12 cellular contexts compared by ENCODE assay signal in genomic region chr16:68368602-68368944, GRCh38. TPM values are rescaled to one million over a fixed set of nuclear protein-coding genes. Genes with fewer than 3 reads are reported as not detected.
DNase-seq lines count a peak whose midpoint lies in the region; ATAC-seq and TF ChIP-seq lines count a peak whose summit lies in the region.
"Had no signal": no experiment of that assay in that cellular context is flagged by ENCODE, and none has a peak within 500 bp of the region (broad histone marks: within the 10 kb centered on the region; RNA-seq: fewer than 3 reads in every experiment).

No MANE protein-coding gene starts in this region.

- H3K36me3 Mint-ChIP-seq in activated CD8-positive, alpha-beta T cell treated with anti-CD3 and anti-CD28 coated beads for 36 hours (ENCODE audit: low read depth), result no peaks in the 10 kb centered on the region
- no peaks in the 10 kb centered on the region for H3K36me3 Mint-ChIP-seq in nephron progenitor cell (ENCODE audit: low read depth)
- H3K36me3 Mint-ChIP-seq: WTC11 had no signal

- WGBS in stomach, 5 donors, result 73 to 85% (median 80%) methylated on average over 8 of the region's 8 CpGs

- intact Hi-C loops in activated CD8-positive, alpha-beta T cell treated with anti-CD3 and anti-CD28 coated beads for 36 hours (cut with micrococcal nuclease), result loop anchor here (10.0 kb wide), 1 partner anchor 136 kb away; no protein-coding TSS in a partner anchor
- intact Hi-C loops in stomach (cut with DNase I; ENCODE audit: low total_unique reads), result no loop called here

- H3K4me3 Mint-ChIP-seq in activated CD8-positive, alpha-beta T cell treated with anti-CD3 and anti-CD28 coated beads for 36 hours, result no peak overlapping the region
- peak overlapping the region; percentile 43 for H3K4me3 Mint-ChIP-seq in nephron progenitor cell
- H3K4me3 Mint-ChIP-seq: WTC11 had no signal

- POLR2A ChIA-PET in activated CD8-positive, alpha-beta T cell treated with anti-CD3 and anti-CD28 coated beads for 36 hours (lab: Charles Lee), result interaction anchor here (0.6 to 1.1 kb wide), 2 partner anchors 8 to 19 kb away, joined by 3 read pairs; no protein-coding TSS in a partner anchor

- no peak for TF ChIP-seq CTCF in activated CD8-positive, alpha-beta T cell treated with anti-CD3 and anti-CD28 coated beads for 36 hours (IDR thresholded peaks at IDR 0.05)
- TF ChIP-seq CTCF in nephron progenitor cell (IDR thresholded peaks at IDR 0.05) (no peak), stomach (IDR thresholded peaks at IDR 0.05) (no peak)

- H3K27ac ChIP-seq in stomach, result no peak overlapping the region
- H3K27ac ChIP-seq: right lobe of liver, upper lobe of left lung had no signal

- H3K27ac Mint-ChIP-seq in activated CD8-positive, alpha-beta T cell treated with anti-CD3 and anti-CD28 coated beads for 36 hours, result no peak overlapping the region
- peak overlapping the region; percentile 79 for H3K27ac Mint-ChIP-seq in nephron progenitor cell
- H3K27ac Mint-ChIP-seq: WTC11 had no signal

- H3K9me3 Mint-ChIP-seq in activated CD8-positive, alpha-beta T cell treated with anti-CD3 and anti-CD28 coated beads for 36 hours, result no peaks in the 10 kb centered on the region
- no peaks in the 10 kb centered on the region for H3K9me3 Mint-ChIP-seq in nephron progenitor cell
- H3K9me3 Mint-ChIP-seq: WTC11 had no signal

- H3K36me3 ChIP-seq in stomach, result peaks cover 0 to 35% (median 15%) of the 10 kb centered on the region in 4 donors
- H3K36me3 ChIP-seq: right lobe of liver, upper lobe of left lung had no signal

- H3K27me3 Mint-ChIP-seq in activated CD8-positive, alpha-beta T cell treated with anti-CD3 and anti-CD28 coated beads for 36 hours, result peaks cover 22% of the 10 kb centered on the region
- peaks cover 11% of the 10 kb centered on the region for H3K27me3 Mint-ChIP-seq in nephron progenitor cell (ENCODE audit: low read depth, poor library complexity)

- H3K9me3 ChIP-seq in stomach, result no peaks in the 10 kb centered on the region
- H3K9me3 ChIP-seq: right lobe of liver, upper lobe of left lung had no signal

- peaks cover 0 to 44% (median 3%) of the 10 kb centered on the region in 3 donors for H3K27me3 ChIP-seq in stomach
- H3K27me3 ChIP-seq: right lobe of liver, upper lobe of left lung had no signal

- TF ChIP-seq EP300 in stomach (IDR thresholded peaks at IDR 0.05), result no peak

- no peak overlapping the region for H3K4me3 ChIP-seq in stomach
- H3K4me3 ChIP-seq: right lobe of liver, upper lobe of left lung had no signal

- H3K4me1 ChIP-seq in stomach, result peaks cover 0 to 19% (median 6%) of the 10 kb centered on the region in 4 donors

- peaks cover 38% of the 10 kb centered on the region for H3K4me1 Mint-ChIP-seq in activated CD8-positive, alpha-beta T cell treated with anti-CD3 and anti-CD28 coated beads for 36 hours (ENCODE audit: low read depth)
- H3K4me1 Mint-ChIP-seq in nephron progenitor cell, result peaks cover 74% of the 10 kb centered on the region

- TF ChIP-seq POLR2A in stomach (IDR thresholded peaks at IDR 0.05), result no peak

- peak; percentile 28 to 43 for ATAC-seq in activated CD4-positive, CD25-positive, alpha-beta regulatory T cell treated with anti-CD3 and anti-CD28 coated beads, Interleukin-2, amount 50 U/mL, for 24 hours
- ATAC-seq in GM21515 (IDR thresholded peaks at IDR 0.05; ENCODE audit: unreplicated experiment), result peak; percentile 44
- ATAC-seq in activated CD8-positive, alpha-beta T cell treated with anti-CD3 and anti-CD28 coated beads for 36 hours, result peak; percentile 50
- ATAC-seq: right lobe of liver, WTC11 had no signal

- DNase-seq in activated CD4-positive, CD25-positive, alpha-beta regulatory T cell treated with anti-CD3 and anti-CD28 coated beads, Interleukin-2, amount 50 U/mL, for 72 hours, result no peak
- peak; percentile 68 for DNase-seq in activated CD8-positive, alpha-beta T cell treated with anti-CD3 and anti-CD28 coated beads for 36 hours
- DNase-seq in nephron progenitor cell (no peak), dermis blood vessel endothelial cell (no peak), stomach (no peak), putamen (ENCODE audit: low spot score) (no peak)
- DNase-seq: cortex of kidney had no signal

- CTCF ChIA-PET in activated CD8-positive, alpha-beta T cell treated with anti-CD3 and anti-CD28 coated beads for 36 hours (lab: Charles Lee), result interaction anchor here (0.8 to 4.9 kb wide), 16 partner anchors 9 to 152 kb away, joined by 3 to 28 read pairs (median 6); partner anchors contain the start of gene SLC7A6

RNA-seq across cellular contexts. Expression of gene PRMT7, which starts 57.8 kb away (rescaled TPM):
- 10 to 100 TPM; 67.4 to 78.4 TPM for total RNA-seq in activated CD8-positive, alpha-beta T cell treated with anti-CD3 and anti-CD28 coated beads for 36 hours
- total RNA-seq in dermis blood vessel endothelial cell, result 50.0 and 54.4 TPM in 2 replicates
- total RNA-seq in stomach, result 10 to 100 TPM; 24.9 to 88.8 (median 48.3) TPM
- polyA plus RNA-seq in stomach, result 10 to 100 TPM; 22.4 to 30.2 (median 28.6) TPM

RNA-seq across cellular contexts. Expression of gene SLC7A6OS, which starts 57.8 kb away (rescaled TPM):
- 10 to 100 TPM; 20.2 to 23.1 TPM for total RNA-seq in activated CD8-positive, alpha-beta T cell treated with anti-CD3 and anti-CD28 coated beads for 36 hours
- 13.3 and 15.5 TPM in 2 replicates for total RNA-seq in dermis blood vessel endothelial cell
- total RNA-seq in stomach, result 10 to 100 TPM; 12.3 to 41.4 (median 16.7) TPM
- 1 to 10 TPM; 4.7 to 5.7 (median 5.7) TPM for polyA plus RNA-seq in stomach
